Comparison of ENCODE assay signal across 1 cellular context in the genomic region with DNA sequence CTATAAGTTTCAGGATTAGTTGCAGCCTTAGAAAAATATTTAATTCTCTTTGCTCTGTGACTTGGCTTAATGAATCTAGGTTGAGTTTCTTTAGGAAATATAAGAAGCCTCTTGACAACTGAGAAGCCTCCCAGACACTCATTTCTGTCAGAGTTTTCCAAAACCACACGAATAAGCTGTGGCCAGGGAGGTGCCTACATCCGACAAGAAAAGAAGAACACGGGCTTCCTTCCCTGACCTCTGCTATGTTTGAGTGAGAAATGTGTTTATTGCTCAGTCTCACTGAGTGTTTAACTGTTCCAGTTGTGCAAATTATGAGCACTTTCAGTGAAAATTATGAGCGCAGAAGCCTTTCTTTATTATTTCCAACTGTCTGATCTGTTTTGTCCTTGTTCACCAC.
TF ChIP-seq lines count a peak whose summit lies in the region.

No MANE protein-coding gene starts in this region.

TF ChIP-seq in A549, 52 proteins besides CTCF, POLR2A, EP300 and RAD21 (continued from another document):
- TF ChIP-seq, protein P1, sequence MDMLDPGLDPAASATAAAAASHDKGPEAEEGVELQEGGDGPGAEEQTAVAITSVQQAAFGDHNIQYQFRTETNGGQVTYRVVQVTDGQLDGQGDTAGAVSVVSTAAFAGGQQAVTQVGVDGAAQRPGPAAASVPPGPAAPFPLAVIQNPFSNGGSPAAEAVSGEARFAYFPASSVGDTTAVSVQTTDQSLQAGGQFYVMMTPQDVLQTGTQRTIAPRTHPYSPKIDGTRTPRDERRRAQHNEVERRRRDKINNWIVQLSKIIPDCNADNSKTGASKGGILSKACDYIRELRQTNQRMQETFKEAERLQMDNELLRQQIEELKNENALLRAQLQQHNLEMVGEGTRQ (IDR thresholded peaks at IDR 0.05): no peak
